In the genomic region with DNA sequence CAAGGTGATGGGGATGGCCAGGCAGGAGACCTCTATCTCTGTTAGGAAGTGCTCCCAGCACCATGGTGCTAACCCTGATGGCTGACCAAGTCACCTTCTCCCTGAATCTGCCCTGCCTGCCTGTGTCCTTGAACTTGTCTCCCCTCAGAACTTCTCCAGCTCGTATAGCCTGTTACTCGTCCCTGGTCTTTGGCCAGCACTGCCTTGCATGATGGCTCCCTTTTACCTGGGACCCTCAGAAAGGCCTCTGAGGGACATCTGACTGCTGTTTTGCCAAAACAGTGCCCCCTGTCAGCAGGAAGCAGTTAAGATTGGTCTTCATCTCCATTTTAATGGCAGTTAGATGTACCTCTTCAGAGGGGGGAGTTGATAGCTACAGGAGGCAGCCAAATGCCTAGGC, we compare ENCODE assay signal across 22 cellular contexts.
"Had no signal": no experiment of that assay in that cellular context is flagged by ENCODE, and none has a peak within 500 bp of the region (broad histone marks: within the 10 kb centered on the region; RNA-seq: fewer than 3 reads in every experiment).

No MANE protein-coding gene starts in this region.

- DNase-seq: dermis blood vessel endothelial cell; effector memory CD4-positive, alpha-beta T cell; erythroblast; hypothalamus; immature natural killer cell; left ventricle myocardium superior; lower lobe of right lung; natural killer cell; ovary; posterior cingulate gyrus; psoas muscle; right cardiac atrium; sigmoid colon; stimulated activated CD4-positive, alpha-beta T cell treated with anti-CD3 and anti-CD28 coated beads, Interleukin-4, amount 100 ng/mL, for 4 hours; stimulated activated naive CD8-positive, alpha-beta T cell treated with anti-CD3 and anti-CD28 coated beads, Interleukin-15, Interleukin-2, amounts not matched to agents 100 U/mL and 50 U/mL, for 24 hours; substantia nigra; testis; tibial artery; upper lobe of left lung; uterus had no signal

- H3K36me3 Mint-ChIP-seq: natural killer cell; stimulated activated memory B cell treated with anti-CD40 and anti-IgM and Interleukin-4, amounts not matched to agents 10 μg/mL and 1 μg/mL and 100 μg/mL, for 72 hours had no signal

- H3K36me3 ChIP-seq: lower lobe of right lung, ovary, sigmoid colon, tibial artery, upper lobe of left lung, uterus had no signal

- H3K4me1 Mint-ChIP-seq: immature natural killer cell; natural killer cell; stimulated activated memory B cell treated with anti-CD40 and anti-IgM and Interleukin-4, amounts not matched to agents 10 μg/mL and 1 μg/mL and 100 μg/mL, for 72 hours had no signal

- H3K27ac Mint-ChIP-seq: immature natural killer cell; natural killer cell; stimulated activated memory B cell treated with anti-CD40 and anti-IgM and Interleukin-4, amounts not matched to agents 10 μg/mL and 1 μg/mL and 100 μg/mL, for 72 hours had no signal

- H3K9me3 ChIP-seq: psoas muscle, testis, tibial artery, upper lobe of left lung, uterus had no signal

- H3K4me3 ChIP-seq: coronary artery, lower lobe of right lung, ovary, psoas muscle, sigmoid colon, testis, tibial artery, upper lobe of left lung, uterus had no signal

- H3K4me3 Mint-ChIP-seq: immature natural killer cell; natural killer cell; stimulated activated memory B cell treated with anti-CD40 and anti-IgM and Interleukin-4, amounts not matched to agents 10 μg/mL and 1 μg/mL and 100 μg/mL, for 72 hours had no signal

- H3K4me1 ChIP-seq: lower lobe of right lung, psoas muscle, sigmoid colon, testis, tibial artery, upper lobe of left lung, uterus had no signal

- H3K9me3 Mint-ChIP-seq: immature natural killer cell, natural killer cell had no signal

- ATAC-seq: left ventricle myocardium superior; lower lobe of right lung; natural killer cell; psoas muscle; right cardiac atrium; stimulated activated memory B cell treated with anti-CD40 and anti-IgM and Interleukin-4, amounts not matched to agents 10 μg/mL and 1 μg/mL and 100 μg/mL, for 72 hours; stimulated activated naive CD8-positive, alpha-beta T cell treated with anti-CD3 and anti-CD28 coated beads, Interleukin-15, Interleukin-2, amounts not matched to agents 100 U/mL and 50 U/mL, for 24 hours had no signal

- H3K27ac ChIP-seq: coronary artery, lower lobe of right lung, ovary, psoas muscle, sigmoid colon, testis, tibial artery, upper lobe of left lung, uterus had no signal

- H3K27me3 ChIP-seq: ovary, sigmoid colon, testis, tibial artery, upper lobe of left lung, uterus had no signal
